ENCODE assay signal across 27 cellular contexts in genomic region chr13:47004022-47004421, GRCh38.
A peak's percentile ranks its signal among the peaks of the same experiment; 100 is the strongest.
DNase-seq lines count a peak whose midpoint lies in the region; ATAC-seq, FAIRE-seq and TF ChIP-seq lines count a peak whose summit lies in the region.
"Had no signal": no experiment of that assay in that cellular context is flagged by ENCODE, and none has a peak within 500 bp of the region (broad histone marks: within the 10 kb centered on the region; RNA-seq: fewer than 3 reads in every experiment).

No MANE protein-coding gene starts in this region.

- H2BK5ac ChIP-seq in H1 (ENCODE audit: low read depth, low read length) = no peak overlapping the region

- H4K20me1 ChIP-seq in GM23338 (replicated peaks; ENCODE audit: insufficient read depth) (no peaks in the 10 kb centered on the region), H1 (replicated peaks in 1 of 2; ENCODE audit: control insufficient read depth in 1 of 2, insufficient read depth in 2 of 2, low read length in 2 of 2) (no peaks in the 10 kb centered on the region)

- intact Hi-C loops in activated T-helper 2 cell treated with anti-CD3 and anti-CD28 coated beads, Interferon-gamma antibody, Interleukin-2, Interleukin-4, amounts not matched to agents 10 μg/mL and 5 μg/mL and 100 μg/mL, durations not matched to agents 14 hours and 24 hours and 36 hours (cut with micrococcal nuclease) = no loop called here

- no peaks in the 10 kb centered on the region for H3F3A ChIP-seq in GM23338 (replicated peaks; ENCODE audit: low read depth)

- H4K8ac ChIP-seq in H1 (ENCODE audit: extremely low read depth, insufficient read depth, low read length) = no peak overlapping the region

- H3K9me3 Mint-ChIP-seq in GM23338 = no peaks in the 10 kb centered on the region
- no peaks in the 10 kb centered on the region for H3K9me3 Mint-ChIP-seq in activated T-helper 2 cell treated with anti-CD3 and anti-CD28 coated beads, Interferon-gamma antibody, Interleukin-2, Interleukin-4, amounts not matched to agents 10 μg/mL and 5 μg/mL and 100 μg/mL, durations not matched to agents 14 hours and 24 hours and 36 hours
- H3K9me3 Mint-ChIP-seq: activated naive CD8-positive, alpha-beta T cell treated with anti-CD3 and anti-CD28 coated beads for 36 hours; activated T-helper 1 cell treated with anti-CD3 and anti-CD28 coated beads, Interleukin-12 subunit alpha, Interleukin-12 subunit beta, Interleukin-2, Interleukin-4 antibody, amounts not matched to agents 30 ng/mL and 10 ng/mL and 1 ng/mL, durations not matched to agents 14 hours and 24 hours and 36 hours; brain had no signal

- no peak overlapping the region for H3K4me3 ChIP-seq in GM23338
- H3K4me3 ChIP-seq in H1 (ENCODE audit: extremely low read depth in 1 of 4, insufficient read depth in 2 of 4, low read depth in 3 of 4, low read length in 4 of 4) = no peak overlapping the region
- H3K4me3 ChIP-seq in effector memory CD4-positive, alpha-beta T cell (ENCODE audit: insufficient read depth, low read depth, low read length, poor library complexity, severe bottlenecking) = no peak overlapping the region
- H3K4me3 ChIP-seq: esophagus squamous epithelium, lower lobe of right lung, MG63, pancreas, right lobe of liver, SK-N-MC, tibial nerve had no signal

- H3K27ac ChIP-seq in GM23338 (ENCODE audit: low read depth) = no peak overlapping the region
- no peak overlapping the region for H3K27ac ChIP-seq in H1 (ENCODE audit: low read depth, low read length)
- H3K27ac ChIP-seq in effector memory CD4-positive, alpha-beta T cell (ENCODE audit: insufficient read depth, low read length, poor library complexity, severe bottlenecking) = no peak overlapping the region
- H3K27ac ChIP-seq: esophagus squamous epithelium, lower lobe of right lung, pancreas, right lobe of liver, SK-N-MC, tibial nerve had no signal

- H3K4me1 ChIP-seq in GM23338 (ENCODE audit: insufficient read depth) (no peaks in the 10 kb centered on the region), H1 (replicated peaks in 1 of 4; ENCODE audit: control insufficient read depth in 3 of 4, insufficient read depth in 4 of 4, low read length in 3 of 4) (no peaks in the 10 kb centered on the region)
- H3K4me1 ChIP-seq in effector memory CD4-positive, alpha-beta T cell (ENCODE audit: control insufficient read depth, insufficient read depth, low read length, poor library complexity, severe bottlenecking) = no peaks in the 10 kb centered on the region
- H3K4me1 ChIP-seq: Caco-2, esophagus squamous epithelium, lower lobe of right lung, pancreas, right lobe of liver, tibial nerve had no signal

- WGBS in H1 (ENCODE audit: extremely low coverage in 1 of 2, insufficient coverage in 1 of 2, insufficient read length in 1 of 2, insufficient replicate concordance in 2 of 2, low coverage in 1 of 2, low lambda C conversion rate in 2 of 2, missing lambda C conversion rate in 1 of 2), 2 experiments = 97% methylated on average over 2 of the region's 2 CpGs; no CpG with 5 or more reads in 1 of the 2 experiments

- H3K9me3 ChIP-seq in H1 (ENCODE audit: insufficient read depth in 2 of 2, low read depth in 1 of 2, low read length in 1 of 2) = no peaks in the 10 kb centered on the region
- no peaks in the 10 kb centered on the region for H3K9me3 ChIP-seq in effector memory CD4-positive, alpha-beta T cell (ENCODE audit: control insufficient read depth, low read length)
- H3K9me3 ChIP-seq: Caco-2, esophagus squamous epithelium, lower lobe of right lung, MG63, pancreas, right lobe of liver, tibial nerve had no signal

- H3K4me2 ChIP-seq in GM23338 (no peak overlapping the region), H1 (ENCODE audit: insufficient read depth in 1 of 2, low read depth in 2 of 2, low read length in 2 of 2) (no peak overlapping the region)

- no peaks in the 10 kb centered on the region for H3K36me3 ChIP-seq in GM23338 (ENCODE audit: insufficient read depth)
- no peaks in the 10 kb centered on the region for H3K36me3 ChIP-seq in H1 (ENCODE audit: control insufficient read depth in 2 of 4, insufficient read depth in 4 of 4, low read length in 3 of 4)
- H3K36me3 ChIP-seq in effector memory CD4-positive, alpha-beta T cell (ENCODE audit: control insufficient read depth, insufficient read depth, low read length) = no peaks in the 10 kb centered on the region
- H3K36me3 ChIP-seq: esophagus squamous epithelium, lower lobe of right lung, MG63, pancreas, right lobe of liver, tibial nerve had no signal

- H3K23me2 ChIP-seq in H1 (ENCODE audit: low read depth, low read length) = no peaks in the 10 kb centered on the region; the same call in 1 of the 2 replicates

- no peaks in the 10 kb centered on the region for H3K4me1 Mint-ChIP-seq in GM23338
- H3K4me1 Mint-ChIP-seq in activated T-helper 2 cell treated with anti-CD3 and anti-CD28 coated beads, Interferon-gamma antibody, Interleukin-2, Interleukin-4, amounts not matched to agents 10 μg/mL and 5 μg/mL and 100 μg/mL, durations not matched to agents 14 hours and 24 hours and 36 hours (ENCODE audit: low read depth) = no peaks in the 10 kb centered on the region
- H3K4me1 Mint-ChIP-seq: activated naive CD8-positive, alpha-beta T cell treated with anti-CD3 and anti-CD28 coated beads for 36 hours had no signal

- H3K79me1 ChIP-seq in H1 (ENCODE audit: low read depth, low read length) = no peaks in the 10 kb centered on the region

- H3K18ac ChIP-seq in H1 (ENCODE audit: extremely low read depth, low read length) = no peak overlapping the region

- H3K23ac ChIP-seq in H1 (ENCODE audit: insufficient read length) = no peak overlapping the region

- peak; percentile 26; the same call in 2 of the 3 replicates for ATAC-seq in GM23338
- ATAC-seq: lower lobe of right lung, pancreas, right lobe of liver had no signal

- H3K27me3 Mint-ChIP-seq in GM23338 (ENCODE audit: insufficient read depth, low read depth, poor library complexity) = peaks cover 2% of the 10 kb centered on the region
- H3K27me3 Mint-ChIP-seq in activated T-helper 2 cell treated with anti-CD3 and anti-CD28 coated beads, Interferon-gamma antibody, Interleukin-2, Interleukin-4, amounts not matched to agents 10 μg/mL and 5 μg/mL and 100 μg/mL, durations not matched to agents 14 hours and 24 hours and 36 hours (ENCODE audit: low read depth) = no peaks in the 10 kb centered on the region

- no peak overlapping the region for H2BK20ac ChIP-seq in H1 (ENCODE audit: low read length)

- peak in 1 of 2 experiments; percentile 39; a peak in 2 of 4 replicates for TF ChIP-seq CTCF in GM23338 (conservative IDR thresholded peaks at IDR 0.05; ENCODE audit: low read depth in 2 of 2)
- peak in 1 of 3 experiments; percentile 28; a peak in 2 of 4 replicates for TF ChIP-seq CTCF in H1 (IDR thresholded peaks at IDR 0.05; ENCODE audit: control extremely low read depth in 1 of 3, insufficient read depth in 1 of 3, low read depth in 1 of 3, low read length in 3 of 3)

- no peak for FAIRE-seq in H1 (lab: Jason Lieb, UNC)
- FAIRE-seq: pancreas, RCC 7860 had no signal

- no peaks in the 10 kb centered on the region for H3K27me3 ChIP-seq in GM23338 (ENCODE audit: insufficient read depth)
- H3K27me3 ChIP-seq in H1 (replicated peaks in 1 of 4; ENCODE audit: control insufficient read depth in 3 of 4, extremely low read depth in 1 of 4, insufficient read depth in 3 of 4, low read length in 3 of 4) = no peaks in the 10 kb centered on the region
- H3K27me3 ChIP-seq in effector memory CD4-positive, alpha-beta T cell (replicated peaks; ENCODE audit: control insufficient read depth, insufficient read depth, low read length, poor library complexity, severe bottlenecking) = no peaks in the 10 kb centered on the region
- H3K27me3 ChIP-seq: pancreas, right lobe of liver, tibial nerve had no signal

- no peak for TF ChIP-seq EP300 in H1 (IDR thresholded peaks at IDR 0.05; ENCODE audit: borderline replicate concordance in 1 of 2, low read depth in 2 of 2, low read length in 2 of 2)

- 0 out of 2 replicates have a peak, but pooled peaks cover 3% of the 10 kb centered on the region for H3K9me2 ChIP-seq in GM23338 (ENCODE audit: insufficient read depth)

- no peak overlapping the region for H3K9ac ChIP-seq in H1 (replicated peaks in 1 of 4; ENCODE audit: extremely low read depth in 1 of 4, low read depth in 3 of 4, low read length in 3 of 4)

- H3K14ac ChIP-seq in H1 (ENCODE audit: insufficient read length) = no peak overlapping the region

- H2BK15ac ChIP-seq in H1 (ENCODE audit: low read length) = no peak overlapping the region

- no peak overlapping the region; the same call in 1 of the 2 replicates for H2AFZ ChIP-seq in GM23338
- H2AFZ ChIP-seq in H1 (ENCODE audit: low read length) = 0 out of 2 replicates have a peak overlapping the region, but pooled peaks have one; percentile 46

- DNase-seq in GM23338 (ENCODE audit: low spot score) (no peak), RPMI7951 (ENCODE audit: low read depth) (peak; percentile 34), H1 (ENCODE audit: low read depth in 1 of 2, low spot score in 2 of 2) (no peak), myocyte (ENCODE audit: low read depth) (peak; percentile 31), GM19238 (ENCODE audit: insufficient read length, low spot score) (no peak)
- DNase-seq in activated T-helper 2 cell treated with anti-CD3 and anti-CD28 coated beads, Interferon-gamma antibody, Interleukin-2, Interleukin-4, amounts not matched to agents 10 μg/mL and 5 μg/mL and 100 μg/mL, durations not matched to agents 14 hours and 24 hours and 36 hours (ENCODE audit: low spot score) = no peak
- DNase-seq in effector memory CD4-positive, alpha-beta T cell = no peak
- DNase-seq: activated CD4-positive, CD25-positive, alpha-beta regulatory T cell treated with anti-CD3 and anti-CD28 coated beads, Interleukin-2, amount 50 U/mL, for 72 hours; activated naive CD8-positive, alpha-beta T cell treated with anti-CD3 and anti-CD28 coated beads for 36 hours; AML-193; Caco-2; esophagus squamous epithelium; head of caudate nucleus; lower lobe of right lung; MG63; NCI-H1694 treated with DMSO at 0.1 percent for 48 hours; NCI-H345; NK-92 treated with Interleukin-12 subunit alpha and Interleukin-12 subunit beta, amount 100 ng/mL, for 24 hours; pancreas; right lobe of liver; stimulated activated naive CD4-positive, alpha-beta T cell treated with Interleukin-2 at 50 U/mL for 16 hours; T-helper 9 cell had no signal

- H3K79me2 ChIP-seq in GM23338 (replicated peaks; ENCODE audit: insufficient read depth) (no peaks in the 10 kb centered on the region), H1 (ENCODE audit: control insufficient read depth in 1 of 2, insufficient read depth in 2 of 2, low read length in 2 of 2) (no peaks in the 10 kb centered on the region)

- peak; percentile 49 to 56; a peak in 3 of 4 replicates for TF ChIP-seq RAD21 in H1 (IDR thresholded peaks at IDR 0.05 in 1 of 2, conservative IDR thresholded peaks at IDR 0.05 in 1 of 2; ENCODE audit: low read depth in 2 of 2, low read length in 2 of 2)

- no peak for TF ChIP-seq POLR2A in H1 (IDR thresholded peaks at IDR 0.05; ENCODE audit: control extremely low read depth in 1 of 2, low read depth in 2 of 2, low read length in 2 of 2)

- no peak overlapping the region for H3K4ac ChIP-seq in H1 (replicated peaks; ENCODE audit: insufficient read length, low read depth, low read length)

- no peak overlapping the region for H4K5ac ChIP-seq in H1 (ENCODE audit: insufficient read length, low read depth, low read length)

- H3K4me3 Mint-ChIP-seq in GM23338 = no peak overlapping the region
- H3K4me3 Mint-ChIP-seq in activated T-helper 2 cell treated with anti-CD3 and anti-CD28 coated beads, Interferon-gamma antibody, Interleukin-2, Interleukin-4, amounts not matched to agents 10 μg/mL and 5 μg/mL and 100 μg/mL, durations not matched to agents 14 hours and 24 hours and 36 hours (ENCODE audit: low read depth) = no peak overlapping the region
- H3K4me3 Mint-ChIP-seq: activated naive CD8-positive, alpha-beta T cell treated with anti-CD3 and anti-CD28 coated beads for 36 hours; activated T-helper 1 cell treated with anti-CD3 and anti-CD28 coated beads, Interleukin-12 subunit alpha, Interleukin-12 subunit beta, Interleukin-2, Interleukin-4 antibody, amounts not matched to agents 30 ng/mL and 10 ng/mL and 1 ng/mL, durations not matched to agents 14 hours and 24 hours and 36 hours; brain had no signal

- no peaks in the 10 kb centered on the region for H3K36me3 Mint-ChIP-seq in GM23338 (ENCODE audit: low read depth)
- no peaks in the 10 kb centered on the region for H3K36me3 Mint-ChIP-seq in activated T-helper 2 cell treated with anti-CD3 and anti-CD28 coated beads, Interferon-gamma antibody, Interleukin-2, Interleukin-4, amounts not matched to agents 10 μg/mL and 5 μg/mL and 100 μg/mL, durations not matched to agents 14 hours and 24 hours and 36 hours (ENCODE audit: low read depth)
- H3K36me3 Mint-ChIP-seq: activated naive CD8-positive, alpha-beta T cell treated with anti-CD3 and anti-CD28 coated beads for 36 hours; brain had no signal

- no peak overlapping the region for H2BK12ac ChIP-seq in H1 (ENCODE audit: low read depth, low read length)

- POLR2A ChIA-PET in H1 (lab: Charles Lee; ENCODE audit: partially characterized antibody) = no interaction called here

- H2AK5ac ChIP-seq in H1 (ENCODE audit: low read depth, low read length) = no peak overlapping the region

- no peak overlapping the region for H3K56ac ChIP-seq in H1 (replicated peaks; ENCODE audit: insufficient read length, low read depth, low read length)

- no peak overlapping the region for H2BK120ac ChIP-seq in H1 (replicated peaks; ENCODE audit: low read depth, low read length)

- CTCF ChIA-PET in H1 (lab: Charles Lee; ENCODE audit: partially characterized antibody) = interaction anchor here (0.6 to 2.0 kb wide), 9 partner anchors 9 to 451 kb away, joined by 3 to 13 read pairs (median 4); partner anchors contain the start of gene HTR2A

- no peak overlapping the region for H4K91ac ChIP-seq in H1 (replicated peaks; ENCODE audit: insufficient read length, low read length)

- no peak overlapping the region for H3K27ac Mint-ChIP-seq in GM23338
- H3K27ac Mint-ChIP-seq in activated T-helper 2 cell treated with anti-CD3 and anti-CD28 coated beads, Interferon-gamma antibody, Interleukin-2, Interleukin-4, amounts not matched to agents 10 μg/mL and 5 μg/mL and 100 μg/mL, durations not matched to agents 14 hours and 24 hours and 36 hours = no peak overlapping the region
- H3K27ac Mint-ChIP-seq: activated naive CD8-positive, alpha-beta T cell treated with anti-CD3 and anti-CD28 coated beads for 36 hours; activated T-helper 1 cell treated with anti-CD3 and anti-CD28 coated beads, Interleukin-12 subunit alpha, Interleukin-12 subunit beta, Interleukin-2, Interleukin-4 antibody, amounts not matched to agents 30 ng/mL and 10 ng/mL and 1 ng/mL, durations not matched to agents 14 hours and 24 hours and 36 hours; brain had no signal

Comparison
In these comparisons a context has a peak if more than half of its experiments do, and no peak if none do; other contexts are left out.
1. DNase-seq: peak in RPMI7951 (single experiment) and myocyte (single experiment); none in GM23338 (single experiment), H1 (0 of 2), GM19238 (single experiment), activated T-helper 2 cell treated with anti-CD3 and anti-CD28 coated beads, Interferon-gamma antibody, Interleukin-2, Interleukin-4, amounts not matched to agents 10 μg/mL and 5 μg/mL and 100 μg/mL, durations not matched to agents 14 hours and 24 hours and 36 hours (single experiment) and effector memory CD4-positive, alpha-beta T cell (0 of 3).